In genomic region chr17:81020767-81021497, GRCh38 we compare ENCODE assay signal across 8 cellular contexts. TPM values are rescaled to one million over a fixed set of nuclear protein-coding genes. Genes with fewer than 3 reads are reported as not detected.
A peak's percentile ranks its signal among the peaks of the same experiment; 100 is the strongest.
DNase-seq lines count a peak whose midpoint lies in the region; ATAC-seq, FAIRE-seq and TF ChIP-seq lines count a peak whose summit lies in the region.
"Had no signal": no experiment of that assay in that cellular context is flagged by ENCODE, and none has a peak within 500 bp of the region (broad histone marks: within the 10 kb centered on the region; RNA-seq: fewer than 3 reads in every experiment).

No MANE protein-coding gene starts in this region.

- WGBS in transverse colon (ENCODE audit: low coverage in 1 of 2), 2 donors: 26% methylated on average over 22 of the region's 24 CpGs; no CpG with 5 or more reads in 1 of the 2 donors

- H3K27me3 ChIP-seq in breast epithelium (peaks cover 2 to 3% of the 10 kb centered on the region in 2 donors), keratinocyte (ENCODE audit: control insufficient read depth, extremely low read depth, insufficient read depth, low read length) (peaks cover 12% of the 10 kb centered on the region), transverse colon (peaks cover 3% of the 10 kb centered on the region)

- in situ Hi-C loops in KBM-7 (cut with MboI; ENCODE audit: low pct_unique_long_range_greater_than_20kb, low sequenced_read_pairs): no loop called here
- in situ Hi-C loops in transverse colon (cut with MboI; ENCODE audit: low pct_ligation_motif_present in 1 of 4, low pct_unique_long_range_greater_than_20kb in 1 of 4, low sequenced_read_pairs in 3 of 4): loop anchor here in 2 of 4 donors (10.0 kb wide), 1 partner anchor 74 kb away; no protein-coding TSS in a partner anchor

- H3K36me3 ChIP-seq in breast epithelium: no peaks in the 10 kb centered on the region
- no peaks in the 10 kb centered on the region for H3K36me3 ChIP-seq in keratinocyte (ENCODE audit: control insufficient read depth in 2 of 2, extremely low read depth in 1 of 2, insufficient read depth in 2 of 2, low read length in 2 of 2)
- no peaks in the 10 kb centered on the region for H3K36me3 ChIP-seq in transverse colon

- H4K20me1 ChIP-seq in keratinocyte (ENCODE audit: control insufficient read depth, extremely low read depth, insufficient read depth, low read length): no peaks in the 10 kb centered on the region

- H2AFZ ChIP-seq in keratinocyte (ENCODE audit: control insufficient read depth, low read length): peak overlapping the region; percentile 54

- peak; percentile 87 for DNase-seq in KBM-7
- DNase-seq in breast epithelium (ENCODE audit: low spot score in 2 of 2): no peak
- no peak for DNase-seq in keratinocyte (ENCODE audit: low read depth, low spot score)
- peak; percentile 80 for DNase-seq in transverse colon
- DNase-seq: PC-3 had no signal

- TF ChIP-seq POLR2A in breast epithelium (IDR thresholded peaks at IDR 0.05) (no peak), transverse colon (IDR thresholded peaks at IDR 0.05) (peak; percentile 58)

- no peak overlapping the region for H3K9ac ChIP-seq in keratinocyte (ENCODE audit: control insufficient read depth, extremely low read depth, insufficient read depth, low read length)

- H3K4me2 ChIP-seq in keratinocyte (ENCODE audit: control insufficient read depth, extremely low read depth, insufficient read depth, low read depth, low read length): no peak overlapping the region

- H3K9me1 ChIP-seq in keratinocyte (ENCODE audit: control insufficient read depth, extremely low read depth, insufficient read depth, low read length): no peaks in the 10 kb centered on the region

- TF ChIP-seq CTCF in breast epithelium (IDR thresholded peaks at IDR 0.05): no peak
- TF ChIP-seq CTCF in keratinocyte (optimal IDR thresholded peaks at IDR 0.05 in 1 of 3, IDR thresholded peaks at IDR 0.05 in 1 of 3, conservative IDR thresholded peaks at IDR 0.05 in 1 of 3; ENCODE audit: extremely low read depth in 1 of 3, insufficient read depth in 2 of 3, low read length in 3 of 3): no peak
- TF ChIP-seq CTCF in transverse colon (IDR thresholded peaks at IDR 0.05): no peak

- no peaks in the 10 kb centered on the region for H3K79me2 ChIP-seq in keratinocyte (ENCODE audit: control insufficient read depth, insufficient read depth, low read length)

- H3K27ac ChIP-seq in breast epithelium: peak overlapping the region; percentile 72 to 80
- no peak overlapping the region for H3K27ac ChIP-seq in keratinocyte (ENCODE audit: control insufficient read depth, insufficient read depth, low read length)
- H3K27ac ChIP-seq in transverse colon: peak overlapping the region; percentile 79 to 86 (median 81)

- H3K9me3 ChIP-seq in breast epithelium: no peaks in the 10 kb centered on the region
- peaks cover 5% of the 10 kb centered on the region for H3K9me3 ChIP-seq in keratinocyte (ENCODE audit: control insufficient read depth, low read depth, low read length)
- H3K9me3 ChIP-seq in transverse colon: peaks cover 0 to 5% of the 10 kb centered on the region in 2 donors

- intact Hi-C loops in breast epithelium (cut with DNase I; ENCODE audit: low total_unique reads) (no loop called here), transverse colon (cut with DNase I; ENCODE audit: low total_unique reads) (loop anchor here (5.0 kb wide), 1 partner anchor 76 kb away; no protein-coding TSS in a partner anchor)

- ATAC-seq in HG02970 (IDR thresholded peaks at IDR 0.05; ENCODE audit: low FRiP score, unreplicated experiment) (no peak), HG03045 (IDR thresholded peaks at IDR 0.05; ENCODE audit: unreplicated experiment) (no peak), HG03097 (IDR thresholded peaks at IDR 0.05; ENCODE audit: low FRiP score, unreplicated experiment) (no peak)
- ATAC-seq: PC-3 had no signal

- H3K4me1 ChIP-seq in breast epithelium (peaks cover 0 to 14% of the 10 kb centered on the region in 2 donors), keratinocyte (ENCODE audit: control insufficient read depth, extremely low read depth, insufficient read depth, low read length) (peaks cover 23% of the 10 kb centered on the region), transverse colon (peaks cover 15 to 56% (median 41%) of the 10 kb centered on the region in 4 donors)

- peak overlapping the region in 1 of 3 donors; percentile 8 for H3K4me3 ChIP-seq in breast epithelium
- H3K4me3 ChIP-seq in keratinocyte (ENCODE audit: control insufficient read depth in 2 of 3, extremely low read depth in 1 of 3, insufficient read depth in 2 of 3, low read depth in 1 of 3, low read length in 3 of 3): no peak overlapping the region
- H3K4me3 ChIP-seq in transverse colon: peak overlapping the region in 1 of 4 donors; percentile 10

- no peak for FAIRE-seq in keratinocyte (lab: Jason Lieb, UNC)

- TF ChIP-seq EP300 in transverse colon (IDR thresholded peaks at IDR 0.05; ENCODE audit: low read depth): no peak

- dilution Hi-C loops in keratinocyte (cut with MboI; ENCODE audit: extremely low pct_ligation_motif_present, low sequenced_read_pairs): no loop called here

RNA-seq across cellular contexts. Expression of gene BAIAP2, which starts 14.0 kb away (rescaled TPM):
- total RNA-seq in breast epithelium: 10 to 100 TPM; 21.0 to 47.0 (median 37.6) TPM
- 48.9 to 74.4 TPM (median 56.7 TPM) in 3 replicates for polyA plus RNA-seq in keratinocyte
- polyA plus RNA-seq in keratinocyte (2011; ENCODE audit: low read depth): 102 TPM
- polyA plus RNA-seq in keratinocyte (2011; cell fraction: cytosol; rRNA removed): 30.3 and 63.1 TPM in 2 replicates
- polyA plus RNA-seq in keratinocyte (2011; cell fraction: nucleus; rRNA removed): 87.9 and 109 TPM in 2 replicates
- 66.3 and 124 TPM in 2 replicates for polyA plus RNA-seq in keratinocyte (2012; ENCODE audit: low replicate concordance)
- 44.6 to 102 TPM (median 54.9 TPM) in 3 replicates for polyA minus RNA-seq in keratinocyte
- 94.8 TPM for polyA minus RNA-seq in keratinocyte (2011; cell fraction: cytosol; rRNA and poly(A)+ RNA removed)
- polyA minus RNA-seq in keratinocyte (2011; cell fraction: nucleus; rRNA and poly(A)+ RNA removed): 66.4 and 99.6 TPM in 2 replicates
- 10 to 100 TPM; 11.7 to 62.1 (median 39.6) TPM for total RNA-seq in transverse colon

RNA-seq across cellular contexts. Expression of gene CHMP6, which starts 29.3 kb away (rescaled TPM):
- total RNA-seq in breast epithelium (10 to 100 TPM; 18.6 to 30.2 (median 27.7) TPM), transverse colon (100 to 1,000 TPM in 1 of 4 donors, 10 to 100 TPM in 3; 38.6 to 107 (median 41.7) TPM)
- polyA plus RNA-seq in keratinocyte: 14.5 to 26.7 TPM (median 20.9 TPM) in 3 replicates
- 18.9 TPM for polyA plus RNA-seq in keratinocyte (2011; ENCODE audit: low read depth)
- 12.8 and 20.2 TPM in 2 replicates for polyA plus RNA-seq in keratinocyte (2011; cell fraction: cytosol; rRNA removed)
- polyA plus RNA-seq in keratinocyte (2011; cell fraction: nucleus; rRNA removed): 12.8 and 15.0 TPM in 2 replicates
- 5.6 and 22.8 TPM in 2 replicates for polyA plus RNA-seq in keratinocyte (2012; ENCODE audit: low replicate concordance)
- 7.6 to 13.2 TPM (median 10.2 TPM) in 3 replicates for polyA minus RNA-seq in keratinocyte
- polyA minus RNA-seq in keratinocyte (2011; cell fraction: cytosol; rRNA and poly(A)+ RNA removed): 19.2 TPM
- 8.2 and 9.0 TPM in 2 replicates for polyA minus RNA-seq in keratinocyte (2011; cell fraction: nucleus; rRNA and poly(A)+ RNA removed)

Comparison
In these comparisons a context has a peak if more than half of its experiments do, and no peak if none do; other contexts are left out.
1. DNase-seq: peak in KBM-7 (single experiment) and transverse colon (single experiment); none in breast epithelium (0 of 2) and keratinocyte (single experiment).